8 cellular contexts compared by ENCODE assay signal in the genomic region with DNA sequence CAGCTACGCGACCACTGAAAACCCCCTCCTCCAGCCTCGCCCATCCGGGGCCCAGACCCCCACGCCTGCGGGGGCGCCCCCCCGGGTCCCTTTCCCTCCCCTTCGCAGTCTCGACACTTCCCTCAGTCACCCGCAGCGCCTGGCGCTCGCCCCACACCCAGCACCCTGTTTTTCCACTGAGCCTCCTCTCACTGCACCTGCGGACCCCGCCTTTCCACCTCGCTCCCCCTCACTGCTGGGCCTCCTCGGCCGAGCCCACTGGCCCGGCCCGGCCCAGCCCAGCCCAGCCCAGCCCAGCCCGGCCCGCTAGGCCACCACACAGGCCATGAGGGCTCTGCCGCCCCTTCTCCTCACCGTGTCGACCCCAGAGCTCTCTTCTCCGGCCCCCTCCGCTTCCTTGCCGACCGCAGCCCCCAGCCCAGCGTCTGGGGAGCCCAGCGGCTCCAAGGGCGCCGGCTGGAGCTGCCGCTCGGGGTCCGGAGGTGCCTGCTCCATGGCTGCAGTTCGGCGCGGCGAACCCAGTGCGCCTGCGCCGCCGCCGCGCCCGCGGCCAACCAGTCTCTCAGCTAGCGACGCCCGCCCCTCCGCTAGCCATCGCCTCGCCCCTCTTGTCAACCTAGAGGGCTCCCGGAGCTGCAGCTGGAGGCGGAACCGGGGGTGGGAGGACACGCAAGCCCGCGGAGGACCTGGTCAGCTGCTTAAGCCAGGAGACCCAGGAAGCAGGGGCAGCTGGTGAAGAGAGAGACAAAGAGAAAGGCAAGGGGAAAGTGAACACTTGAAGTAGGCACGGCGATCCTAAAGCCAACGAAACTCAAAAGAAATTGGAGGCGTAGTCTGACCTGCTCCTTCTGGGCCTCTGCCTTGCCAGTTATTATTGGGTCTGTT. TPM values are rescaled to one million over a fixed set of nuclear protein-coding genes. Genes with fewer than 3 reads are reported as not detected.
A peak's percentile ranks its signal among the peaks of the same experiment; 100 is the strongest.
DNase-seq lines count a peak whose midpoint lies in the region; ATAC-seq and TF ChIP-seq lines count a peak whose summit lies in the region.

A gene (minus strand): TSS at position 525 of the 885 bp plus-strand sequence. CDS start 30 bp downstream, at position 495.

- TF ChIP-seq CTCF in right atrium auricular region (IDR thresholded peaks at IDR 0.05) (no peak), psoas muscle (IDR thresholded peaks at IDR 0.05) (no peak)

- intact Hi-C loops in psoas muscle (cut with DNase I): loop anchor here (10.0 kb wide), 2 partner anchors 55 to 65 kb away; no protein-coding TSS in a partner anchor

- ATAC-seq in GM18499 (IDR thresholded peaks at IDR 0.05; ENCODE audit: insufficient read depth, unreplicated experiment) (peak; percentile 40), HG02943 (IDR thresholded peaks at IDR 0.05; ENCODE audit: low read depth, unreplicated experiment) (peak; percentile 89), psoas muscle (peak; percentile 97 to 98 (median 98))

- DNase-seq in NCI-H187 (lab: John Stamatoyannopoulos, UW) (peak; percentile 70 to 80), T-helper 2 cell (peak; percentile 74 to 92 (median 79)), right atrium auricular region (ENCODE audit: low spot score) (peak; percentile 94), psoas muscle (peak; percentile 96 to 97)

- peak within 1 kb of the TSS; percentile 78 for H3K27ac ChIP-seq in angular gyrus (ENCODE audit: low read depth, low read length)
- peak within 1 kb of the TSS; percentile 86 to 93 for H3K27ac ChIP-seq in right atrium auricular region
- peak within 1 kb of the TSS; percentile 75 for H3K27ac ChIP-seq in psoas muscle
- peak within 1 kb of the TSS; percentile 79 for H3K27ac ChIP-seq in urinary bladder (ENCODE audit: low read depth)

- H3K4me3 ChIP-seq in right atrium auricular region (peak within 1 kb of the TSS; percentile 88 to 96), psoas muscle (peak within 1 kb of the TSS; percentile 94), urinary bladder (ENCODE audit: low read depth, low read length) (peak within 1 kb of the TSS; percentile 96)

- H3K36me3 ChIP-seq in right atrium auricular region (no peaks in the 10 kb centered on the region), psoas muscle (ENCODE audit: insufficient read depth in 1 of 2, low read depth in 1 of 2) (peaks cover 0 to 34% of the 10 kb centered on the region in 2 donors), urinary bladder (ENCODE audit: insufficient read depth) (peaks cover 2% of the 10 kb centered on the region)

- 0 to 1% (median 1%) methylated on average over 48 to 65 of the region's 65 CpGs for WGBS in psoas muscle, 3 donors
- WGBS in urinary bladder: under 1% methylated on average over 65 of the region's 65 CpGs

- peaks cover 0 to 32% of the 10 kb centered on the region in 2 donors for H3K4me1 ChIP-seq in right atrium auricular region
- H3K4me1 ChIP-seq in psoas muscle: peaks cover 11% of the 10 kb centered on the region
- H3K4me1 ChIP-seq in urinary bladder (ENCODE audit: insufficient read depth): peaks cover 2% of the 10 kb centered on the region

- H3K9me3 ChIP-seq in right atrium auricular region (no peaks in the 10 kb centered on the region), psoas muscle (no peaks in the 10 kb centered on the region)

- H3K27me3 ChIP-seq in right atrium auricular region (no peaks in the 10 kb centered on the region), psoas muscle (ENCODE audit: insufficient read depth in 3 of 3, low read length in 2 of 3) (no peaks in the 10 kb centered on the region)

RNA-seq across cellular contexts. Expression of the gene that starts here (rescaled TPM):
- total RNA-seq in right atrium auricular region (10 to 100 TPM; 21.3 to 30.0 TPM), psoas muscle (10 to 100 TPM; 19.1 to 30.1 (median 24.4) TPM), urinary bladder (55.3 TPM)
- polyA plus RNA-seq in psoas muscle (10 to 100 TPM; 16.9 to 27.1 (median 20.0) TPM), urinary bladder (24.1 TPM)

Comparison
In these comparisons a context has a peak if more than half of its experiments do, and no peak if none do; other contexts are left out.
1. Peak in every context shown above with its lines: DNase-seq, ATAC-seq, H3K4me3 ChIP-seq and H3K27ac ChIP-seq.
2. ATAC-seq: peak in every context shown above with its lines; median percentile 98 in psoas muscle; 89 in HG02943; 40 in GM18499.